29 cellular contexts compared by ENCODE assay signal in the genomic region with DNA sequence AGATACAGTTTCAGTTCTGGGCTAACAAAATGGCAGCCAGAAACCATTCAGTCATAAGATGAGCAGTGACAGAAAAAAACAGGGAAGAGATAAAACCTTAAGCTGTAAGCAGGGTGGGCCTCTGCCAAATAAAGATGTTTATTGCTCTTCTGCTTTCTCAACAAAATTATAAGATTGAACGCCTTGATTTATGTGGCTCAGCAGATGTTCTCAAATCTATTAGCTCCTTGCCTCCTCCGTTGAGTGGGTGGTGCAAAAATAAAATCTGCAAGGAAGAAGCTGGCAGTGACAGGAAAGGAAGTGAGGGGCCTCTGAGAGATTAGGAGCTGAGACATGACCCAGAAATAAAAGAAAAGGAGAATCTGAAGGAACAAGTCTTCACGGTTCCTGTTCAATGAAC.
DNase-seq lines count a peak whose midpoint lies in the region; ATAC-seq and TF ChIP-seq lines count a peak whose summit lies in the region.
"Had no signal": no experiment of that assay in that cellular context is flagged by ENCODE, and none has a peak within 500 bp of the region (broad histone marks: within the 10 kb centered on the region; RNA-seq: fewer than 3 reads in every experiment).

No MANE protein-coding gene starts in this region.

- no peaks in the 10 kb centered on the region for H4K20me1 ChIP-seq in BLaER1 treated with 17β-estradiol and CSF1 and Interleukin-3, amounts not matched to agents 10 nM and 100 nM

- peaks cover 11 to 96% (median 19%) of the 10 kb centered on the region in 10 experiments; a peak in 18 of 20 replicates for H3K4me1 ChIP-seq in BLaER1 treated with 17β-estradiol and CSF1 and Interleukin-3, amounts not matched to agents 10 nM and 100 nM

- H3K27me3 Mint-ChIP-seq in activated T-helper 17 cell treated with anti-CD3 and anti-CD28 coated beads, Interleukin-2, amount 50 U/mL, for 72 hours: no peaks in the 10 kb centered on the region
- H3K27me3 Mint-ChIP-seq in nephron progenitor cell (ENCODE audit: low read depth, poor library complexity): no peaks in the 10 kb centered on the region
- H3K27me3 Mint-ChIP-seq: CD4-positive, alpha-beta T cell had no signal

- H3K4me3 Mint-ChIP-seq in activated T-helper 17 cell treated with anti-CD3 and anti-CD28 coated beads, Interleukin-2, amount 50 U/mL, for 72 hours: no peak overlapping the region
- H3K4me3 Mint-ChIP-seq in nephron progenitor cell: no peak overlapping the region
- H3K4me3 Mint-ChIP-seq: activated CD8-positive, alpha-beta memory T cell treated with anti-CD3 and anti-CD28 coated beads, Interleukin-2, amount 10 ng/mL, durations not matched to agents 7 days and 5 days; activated T-helper 1 cell treated with anti-CD3 and anti-CD28 coated beads, Interleukin-12 subunit alpha, Interleukin-12 subunit beta, Interleukin-2, Interleukin-4 antibody, amounts not matched to agents 30 ng/mL and 10 ng/mL and 1 ng/mL, durations not matched to agents 14 hours and 24 hours and 36 hours; CD4-positive, alpha-beta T cell; immature natural killer cell; naive B cell; stimulated activated memory B cell treated with anti-CD40 and anti-IgM and Interleukin-4, amounts not matched to agents 10 μg/mL and 1 μg/mL and 100 μg/mL, for 72 hours had no signal

- peak overlapping the region; percentile 86 for H3K27ac Mint-ChIP-seq in activated T-helper 17 cell treated with anti-CD3 and anti-CD28 coated beads, Interleukin-2, amount 50 U/mL, for 72 hours
- H3K27ac Mint-ChIP-seq in nephron progenitor cell: peak overlapping the region; percentile 39
- H3K27ac Mint-ChIP-seq: activated CD8-positive, alpha-beta memory T cell treated with anti-CD3 and anti-CD28 coated beads, Interleukin-2, amount 10 ng/mL, durations not matched to agents 7 days and 5 days; activated T-helper 1 cell treated with anti-CD3 and anti-CD28 coated beads, Interleukin-12 subunit alpha, Interleukin-12 subunit beta, Interleukin-2, Interleukin-4 antibody, amounts not matched to agents 30 ng/mL and 10 ng/mL and 1 ng/mL, durations not matched to agents 14 hours and 24 hours and 36 hours; CD4-positive, alpha-beta T cell; immature natural killer cell; stimulated activated memory B cell treated with anti-CD40 and anti-IgM and Interleukin-4, amounts not matched to agents 10 μg/mL and 1 μg/mL and 100 μg/mL, for 72 hours had no signal

- DNase-seq in nephron progenitor cell (no peak), dedifferentiated amniotic fluid mesenchymal stem cell (ENCODE audit: extremely low spot score) (no peak), SHP77 treated with DMSO at 0.1 percent for 48 hours (lab: John Stamatoyannopoulos, UW) (no peak), globus pallidus (ENCODE audit: low spot score) (no peak)
- no peak for DNase-seq in activated CD8-positive, alpha-beta memory T cell treated with anti-CD3 and anti-CD28 coated beads for 24 hours
- DNase-seq: activated CD4-positive, alpha-beta T cell treated with anti-CD3 and anti-CD28 coated beads for 1 hour; activated CD8-positive, alpha-beta memory T cell treated with anti-CD3 and anti-CD28 coated beads, Interleukin-2, amount 10 ng/mL, durations not matched to agents 7 days and 5 days; CD4-positive, alpha-beta T cell; effector memory CD4-positive, alpha-beta T cell; erythroblast; HCEC 1CT; hippocampal formation; immature natural killer cell; naive B cell; NCI-H1417; NCI-H2081 treated with DMSO at 0.1 percent for 48 hours; NCI-H82; ovary; PC-3; Right ventricle myocardium superior; spleen; stimulated activated CD4-positive, alpha-beta T cell treated with anti-CD3 and anti-CD28 coated beads, Interleukin-2, amount 100 ng/mL, for 48 hours; SW 1271 had no signal

- no peaks in the 10 kb centered on the region for H3K36me3 ChIP-seq in BLaER1 treated with 17β-estradiol and CSF1 and Interleukin-3, amounts not matched to agents 10 nM and 100 nM
- no peaks in the 10 kb centered on the region for H3K36me3 ChIP-seq in KOPT-K1 (ENCODE audit: insufficient read depth, low read length)
- H3K36me3 ChIP-seq: ovary, spleen, thoracic aorta had no signal

- peak overlapping the region in 7 of 11 experiments; percentile 4 to 85 (median 61); a peak in 10 of 22 replicates for H3K27ac ChIP-seq in BLaER1 treated with 17β-estradiol and CSF1 and Interleukin-3, amounts not matched to agents 10 nM and 100 nM
- peak overlapping the region; percentile 5 for H3K27ac ChIP-seq in KOPT-K1 (ENCODE audit: low read depth, low read length, poor library complexity, severe bottlenecking)
- H3K27ac ChIP-seq: ovary, thoracic aorta had no signal

- TF ChIP-seq CTCF in nephron progenitor cell (IDR thresholded peaks at IDR 0.05): no peak

- peak overlapping the region in 4 of 11 experiments; percentile 24 to 57 (median 38); a peak in 5 of 22 replicates for H3K9ac ChIP-seq in BLaER1 treated with 17β-estradiol and CSF1 and Interleukin-3, amounts not matched to agents 10 nM and 100 nM

- H3K27me3 ChIP-seq in BLaER1 treated with 17β-estradiol and CSF1 and Interleukin-3, amounts not matched to agents 10 nM and 100 nM: no peaks in the 10 kb centered on the region
- H3K27me3 ChIP-seq: ovary, spleen had no signal

- peaks cover 9 to 29% (median 19%) of the 10 kb centered on the region in 11 experiments; a peak in 21 of 22 replicates for H3K9me3 ChIP-seq in BLaER1 treated with 17β-estradiol and CSF1 and Interleukin-3, amounts not matched to agents 10 nM and 100 nM (replicated peaks in 1 of 11)
- H3K9me3 ChIP-seq in KOPT-K1 (ENCODE audit: insufficient read depth, low read length, poor library complexity, severe bottlenecking): peaks cover 9% of the 10 kb centered on the region
- H3K9me3 ChIP-seq: ovary, thoracic aorta had no signal

- no peak for ATAC-seq in activated T-helper 17 cell treated with anti-CD3 and anti-CD28 coated beads, Interleukin-2, amount 50 U/mL, for 72 hours (replicated peaks)
- ATAC-seq: activated CD8-positive, alpha-beta memory T cell treated with anti-CD3 and anti-CD28 coated beads, Interleukin-2, amount 10 ng/mL, durations not matched to agents 7 days and 5 days; PC-3; stimulated activated memory B cell treated with anti-CD40 and anti-IgM and Interleukin-4, amounts not matched to agents 10 μg/mL and 1 μg/mL and 100 μg/mL, for 72 hours had no signal

- H3K4me2 ChIP-seq in BLaER1 treated with 17β-estradiol and CSF1 and Interleukin-3, amounts not matched to agents 10 nM and 100 nM: peak overlapping the region; percentile 20 to 80 (median 61); a peak in 21 of 22 replicates

- H3K9me3 Mint-ChIP-seq in activated T-helper 17 cell treated with anti-CD3 and anti-CD28 coated beads, Interleukin-2, amount 50 U/mL, for 72 hours: peaks cover 6% of the 10 kb centered on the region
- H3K9me3 Mint-ChIP-seq in nephron progenitor cell: peaks cover 33% of the 10 kb centered on the region
- H3K9me3 Mint-ChIP-seq: CD4-positive, alpha-beta T cell; immature natural killer cell had no signal

- H3K36me3 Mint-ChIP-seq in activated T-helper 17 cell treated with anti-CD3 and anti-CD28 coated beads, Interleukin-2, amount 50 U/mL, for 72 hours (ENCODE audit: low read depth): no peaks in the 10 kb centered on the region
- H3K36me3 Mint-ChIP-seq in nephron progenitor cell (ENCODE audit: low read depth): peaks cover 15% of the 10 kb centered on the region
- H3K36me3 Mint-ChIP-seq: immature natural killer cell, naive B cell had no signal

- H3K4me3 ChIP-seq in BLaER1 treated with 17β-estradiol and CSF1 and Interleukin-3, amounts not matched to agents 10 nM and 100 nM: no peak overlapping the region
- H3K4me3 ChIP-seq: ovary, spleen, thoracic aorta had no signal

- peaks cover 35% of the 10 kb centered on the region for H3K4me1 Mint-ChIP-seq in activated T-helper 17 cell treated with anti-CD3 and anti-CD28 coated beads, Interleukin-2, amount 50 U/mL, for 72 hours
- peaks cover 30% of the 10 kb centered on the region for H3K4me1 Mint-ChIP-seq in nephron progenitor cell
